ENCODE assay signal across 20 cellular contexts in genomic region chr4:24796632-24797031, GRCh38. TPM values are rescaled to one million over a fixed set of nuclear protein-coding genes. Genes with fewer than 3 reads are reported as not detected.
"Had no signal": no experiment of that assay in that cellular context is flagged by ENCODE, and none has a peak within 500 bp of the region (broad histone marks: within the 10 kb centered on the region; RNA-seq: fewer than 3 reads in every experiment).

No MANE protein-coding gene starts in this region.

- H3K27me3 ChIP-seq: body of pancreas had no signal

- H3K27ac ChIP-seq: neutrophil had no signal

- H3K4me3 ChIP-seq: body of pancreas had no signal

- H3K36me3 ChIP-seq: left lung, neutrophil had no signal

- ATAC-seq: activated T-helper 17 cell treated with anti-CD3 and anti-CD28 coated beads, Interleukin-2, amount 50 U/mL, for 72 hours; body of pancreas; effector memory CD8-positive, alpha-beta T cell; natural killer cell treated with Interleukin-12 subunit alpha and Interleukin-12 subunit beta and Interleukin-15 and Interleukin-18, amount 100 ng/mL, for 72 hours; T-cell had no signal

- H3K9me3 ChIP-seq: body of pancreas, left lung, neutrophil had no signal

- DNase-seq: activated CD4-positive, alpha-beta memory T cell treated with anti-CD3 and anti-CD28 coated beads, Interleukin-2, amount 10 ng/mL, durations not matched to agents 7 days and 5 days; activated CD4-positive, alpha-beta T cell treated with anti-CD3 and anti-CD28 coated beads for 48 hours; activated CD4-positive, CD25-positive, alpha-beta regulatory T cell; activated naive CD4-positive, alpha-beta T cell; activated naive CD8-positive, alpha-beta T cell treated with anti-CD3 and anti-CD28 coated beads for 36 hours; activated T-cell treated with anti-CD3 and anti-CD28 coated beads, Interleukin-2, amount 50 U/mL, for 1 hour; amygdala; body of pancreas; effector memory CD8-positive, alpha-beta T cell; head of caudate nucleus; left lung; stimulated activated CD4-positive, alpha-beta T cell treated with anti-CD3 and anti-CD28 coated beads, Interleukin-2, amount 100 ng/mL, for 24 hours; stimulated activated naive CD4-positive, alpha-beta T cell treated with Interleukin-2 at 50 U/mL for 16 hours; T-cell; T-helper 9 cell had no signal

RNA-seq across cellular contexts. Expression of gene SOD3, which starts 1.3 kb away (rescaled TPM):
- total RNA-seq: activated CD4-positive, alpha-beta memory T cell treated with anti-CD3 and anti-CD28 coated beads, Interleukin-2, amount 10 ng/mL, durations not matched to agents 7 days and 5 days; activated naive CD8-positive, alpha-beta T cell treated with anti-CD3 and anti-CD28 coated beads for 36 hours; activated T-helper 17 cell treated with anti-CD3 and anti-CD28 coated beads, Interleukin-2, amount 50 U/mL, for 72 hours; dermis microvascular lymphatic vessel endothelial cell; frontal cortex; natural killer cell treated with Interleukin-12 subunit alpha and Interleukin-12 subunit beta and Interleukin-15 and Interleukin-18, amount 100 ng/mL, for 72 hours had no signal
